8 cellular contexts compared by ENCODE assay signal in the genomic region with DNA sequence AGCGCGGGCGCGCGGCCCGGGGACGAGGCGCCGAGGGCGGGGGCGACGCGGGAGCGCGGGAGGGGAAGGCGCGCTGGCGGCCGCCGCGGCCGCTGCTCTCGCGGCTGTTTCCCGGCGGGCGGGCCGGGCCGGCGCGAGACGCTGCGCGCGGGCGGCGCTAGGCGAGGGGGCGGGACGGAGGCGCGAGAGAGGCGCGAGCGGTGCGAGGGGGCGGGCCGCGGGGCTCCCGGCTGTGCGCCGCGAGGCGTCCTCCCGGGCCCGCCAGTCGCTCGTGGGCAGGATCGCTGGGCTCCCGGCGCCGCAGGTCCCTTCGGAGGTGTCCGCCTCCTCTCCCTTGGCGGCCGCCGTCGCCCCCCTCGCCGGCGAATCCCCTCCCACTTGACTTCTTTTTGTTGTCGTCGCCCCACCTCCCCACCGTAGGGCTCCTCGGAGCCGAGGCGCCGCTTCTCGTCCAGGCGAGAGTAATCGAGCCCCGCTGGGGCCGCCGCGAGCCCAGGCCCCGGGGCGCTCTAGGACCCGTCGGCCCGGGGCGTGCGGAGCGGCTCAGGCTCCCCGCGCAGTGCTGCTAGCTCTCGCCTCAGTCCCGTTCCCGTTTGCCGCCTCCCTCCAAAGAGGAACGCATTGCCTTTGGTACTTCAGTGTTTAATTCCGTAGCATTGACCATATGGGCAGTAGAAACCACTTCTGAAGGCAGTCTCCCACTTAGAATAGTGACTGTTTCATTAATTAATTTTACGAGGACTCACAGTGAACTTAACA. TPM values are rescaled to one million over a fixed set of nuclear protein-coding genes. Genes with fewer than 3 reads are reported as not detected.
A peak's percentile ranks its signal among the peaks of the same experiment; 100 is the strongest.
DNase-seq lines count a peak whose midpoint lies in the region; ATAC-seq and TF ChIP-seq lines count a peak whose summit lies in the region.

A gene (minus strand): TSS at position 110 of the 759 bp plus-strand sequence. CDS start 330 bp downstream, outside the sequence.

- H3K27me3 ChIP-seq in CD4-positive, alpha-beta T cell (ENCODE audit: control insufficient read depth, insufficient read depth, low read length): no peaks in the 10 kb centered on the region
- H3K27me3 ChIP-seq in ectodermal cell (ENCODE audit: control insufficient read depth, insufficient read depth, low read length, poor library complexity, severe bottlenecking) (no peaks in the 10 kb centered on the region), lung (ENCODE audit: control insufficient read depth, insufficient read depth) (no peaks in the 10 kb centered on the region)

- no peak for TF ChIP-seq CTCF in CD4-positive, alpha-beta T cell (IDR thresholded peaks at IDR 0.05)
- TF ChIP-seq CTCF in lung (IDR thresholded peaks at IDR 0.05; ENCODE audit: control extremely low read depth, extremely low read depth): no peak

- intact Hi-C loops in CD4-positive, alpha-beta T cell (cut with DNase I, micrococcal nuclease): loop anchor here (1.0 to 5.0 kb wide), 8 partner anchors 50 to 405 kb away; a partner anchor contains a TSS

- no peaks in the 10 kb centered on the region for H3K9me3 Mint-ChIP-seq in CD4-positive, alpha-beta T cell
- H3K9me3 Mint-ChIP-seq in activated CD8-positive, alpha-beta T cell treated with anti-CD3 and anti-CD28 coated beads, Interleukin-2, amount 10 ng/mL, durations not matched to agents 7 days and 5 days (ENCODE audit: insufficient read depth): peaks cover 5% of the 10 kb centered on the region

- H3K4me3 Mint-ChIP-seq in CD4-positive, alpha-beta T cell: peak within 1 kb of the TSS; percentile 96
- H3K4me3 Mint-ChIP-seq in activated CD8-positive, alpha-beta T cell treated with anti-CD3 and anti-CD28 coated beads, Interleukin-2, amount 10 ng/mL, durations not matched to agents 7 days and 5 days: peak within 1 kb of the TSS; percentile 94

- H3K4me1 Mint-ChIP-seq in CD4-positive, alpha-beta T cell (ENCODE audit: low read depth): peaks cover 52% of the 10 kb centered on the region
- peaks cover 52% of the 10 kb centered on the region for H3K4me1 Mint-ChIP-seq in activated CD8-positive, alpha-beta T cell treated with anti-CD3 and anti-CD28 coated beads, Interleukin-2, amount 10 ng/mL, durations not matched to agents 7 days and 5 days (ENCODE audit: low read depth)

- peaks cover 33% of the 10 kb centered on the region for H3K36me3 Mint-ChIP-seq in CD4-positive, alpha-beta T cell (ENCODE audit: low read depth)
- H3K36me3 Mint-ChIP-seq in activated CD8-positive, alpha-beta T cell treated with anti-CD3 and anti-CD28 coated beads, Interleukin-2, amount 10 ng/mL, durations not matched to agents 7 days and 5 days (ENCODE audit: low read depth): peaks cover 25% of the 10 kb centered on the region

- H3K27ac Mint-ChIP-seq in CD4-positive, alpha-beta T cell: peak within 1 kb of the TSS; percentile 98
- H3K27ac Mint-ChIP-seq in activated CD8-positive, alpha-beta T cell treated with anti-CD3 and anti-CD28 coated beads, Interleukin-2, amount 10 ng/mL, durations not matched to agents 7 days and 5 days: peak within 1 kb of the TSS; percentile 97

- no peaks in the 10 kb centered on the region for H3K27me3 Mint-ChIP-seq in CD4-positive, alpha-beta T cell
- no peaks in the 10 kb centered on the region for H3K27me3 Mint-ChIP-seq in activated CD8-positive, alpha-beta T cell treated with anti-CD3 and anti-CD28 coated beads, Interleukin-2, amount 10 ng/mL, durations not matched to agents 7 days and 5 days (ENCODE audit: low read depth)

- peak; percentile 76 to 89 (median 84) for DNase-seq in CD4-positive, alpha-beta T cell
- peak; percentile 94 for DNase-seq in NCI-H82 (lab: John Stamatoyannopoulos, UW)
- peak; percentile 90 for DNase-seq in activated CD8-positive, alpha-beta T cell treated with anti-CD3 and anti-CD28 coated beads, Interleukin-2, amount 10 ng/mL, durations not matched to agents 7 days and 5 days
- peak; percentile 87 for DNase-seq in lung (ENCODE audit: low spot score)
- DNase-seq in stimulated activated CD4-positive, alpha-beta T cell treated with anti-CD3 and anti-CD28 coated beads, TNF-alpha, amount 100 ng/mL, for 4 hours (ENCODE audit: low read depth in 3 of 3): peak; percentile 73 to 80 (median 79)

- WGBS in ectodermal cell, 2 experiments: 0% methylated on average over 102 of the region's 102 CpGs
- WGBS in lung, 2 donors: 0% methylated on average over 67 to 102 of the region's 102 CpGs

- POLR2A ChIA-PET in CD4-positive, alpha-beta T cell (lab: Charles Lee): interaction anchor here (0.5 to 5.7 kb wide), 20 partner anchors 11 to 137 kb away, joined by 3 to 129 read pairs (median 5); a partner anchor contains a TSS
- POLR2A ChIA-PET in activated CD8-positive, alpha-beta T cell treated with anti-CD3 and anti-CD28 coated beads, Interleukin-2, amount 10 ng/mL, durations not matched to agents 7 days and 5 days (lab: Charles Lee): interaction anchor here (0.6 to 3.7 kb wide), 16 partner anchors 9 to 398 kb away, joined by 3 to 23 read pairs (median 4); a partner anchor contains a TSS

- peak within 1 kb of the TSS; percentile 81 for H3K27ac ChIP-seq in CD4-positive, alpha-beta T cell (ENCODE audit: low read depth, low read length)
- H3K27ac ChIP-seq in ectodermal cell (ENCODE audit: insufficient read depth, low read depth, low read length, poor library complexity, severe bottlenecking) (peak within 1 kb of the TSS; percentile 93), lung (ENCODE audit: low read depth in 1 of 2, low read length in 1 of 2) (peak within 1 kb of the TSS; percentile 97 to 99)

- H3K36me3 ChIP-seq in ectodermal cell (ENCODE audit: control insufficient read depth, insufficient read depth, low read length): no peaks in the 10 kb centered on the region
- H3K36me3 ChIP-seq in lung (ENCODE audit: control insufficient read depth in 2 of 2, insufficient read depth in 2 of 2, low read length in 2 of 2): no peaks in the 10 kb centered on the region

- CTCF ChIA-PET in CD4-positive, alpha-beta T cell (lab: Charles Lee): interaction anchor here (0.8 to 4.7 kb wide), 8 partner anchors 14 to 138 kb away, joined by 3 to 25 read pairs (median 5); a partner anchor contains a TSS
- CTCF ChIA-PET in activated CD8-positive, alpha-beta T cell treated with anti-CD3 and anti-CD28 coated beads, Interleukin-2, amount 10 ng/mL, durations not matched to agents 7 days and 5 days (lab: Charles Lee): interaction anchor here (0.9 to 5.0 kb wide), 9 partner anchors 12 to 138 kb away, joined by 3 to 36 read pairs (median 4); a partner anchor contains a TSS

- H3K9me3 ChIP-seq in CD4-positive, alpha-beta T cell (ENCODE audit: control insufficient read depth, low read length): no peaks in the 10 kb centered on the region
- H3K9me3 ChIP-seq in ectodermal cell (ENCODE audit: control insufficient read depth, low read length) (no peaks in the 10 kb centered on the region), lung (ENCODE audit: control insufficient read depth in 2 of 2, insufficient read depth in 1 of 2, low read length in 1 of 2) (no peaks in the 10 kb centered on the region)

- H3K4me1 ChIP-seq in ectodermal cell (ENCODE audit: control insufficient read depth, insufficient read depth, low read length): peaks cover 13% of the 10 kb centered on the region
- peaks cover 3 to 5% of the 10 kb centered on the region in 2 donors for H3K4me1 ChIP-seq in lung (ENCODE audit: control insufficient read depth in 2 of 2, insufficient read depth in 2 of 2, low read length in 2 of 2)

- H3K4me3 ChIP-seq in ectodermal cell (ENCODE audit: insufficient read depth, low read depth, low read length) (peak within 1 kb of the TSS; percentile 46), lung (peak within 1 kb of the TSS; percentile 85)

- peak; percentile 81 for ATAC-seq in CD4-positive, alpha-beta T cell (ENCODE audit: poor library complexity)
- peak; percentile 75 for ATAC-seq in GM19438 (IDR thresholded peaks at IDR 0.05; ENCODE audit: low read depth, unreplicated experiment)
- peak; percentile 72 for ATAC-seq in HG03571 (IDR thresholded peaks at IDR 0.05; ENCODE audit: unreplicated experiment)
- ATAC-seq in activated CD8-positive, alpha-beta T cell treated with anti-CD3 and anti-CD28 coated beads, Interleukin-2, amount 10 ng/mL, durations not matched to agents 7 days and 5 days: peak; percentile 86
- peak; percentile 93 for ATAC-seq in lung (ENCODE audit: insufficient read depth, low FRiP score)

RNA-seq across cellular contexts. Expression of the gene that starts here (rescaled TPM):
- total RNA-seq in CD4-positive, alpha-beta T cell: 10 to 100 TPM; 60.8 to 62.9 TPM
- 10 to 100 TPM; 50.0 to 53.4 TPM for total RNA-seq in activated CD8-positive, alpha-beta T cell treated with anti-CD3 and anti-CD28 coated beads, Interleukin-2, amount 10 ng/mL, durations not matched to agents 7 days and 5 days
- polyA plus RNA-seq in ectodermal cell (2013, experiment 1 of 4): 46.3 TPM
- 48.9 TPM for polyA plus RNA-seq in ectodermal cell (2013, experiment 2 of 4)
- 35.8 TPM for polyA plus RNA-seq in ectodermal cell (2013, experiment 3 of 4)
- 40.5 TPM for polyA plus RNA-seq in ectodermal cell (2013, experiment 4 of 4)
- total RNA-seq in lung: 10 to 100 TPM; 32.1 to 50.4 TPM
- polyA plus RNA-seq in lung: 10 to 100 TPM; 16.6 to 18.8 TPM

Comparison
In these comparisons a context has a peak if more than half of its experiments do, and no peak if none do; other contexts are left out.
1. Peak in every context shown above with its lines: DNase-seq, ATAC-seq, H3K4me3 ChIP-seq and H3K27ac ChIP-seq.